Comparison of ENCODE assay signal across 9 cellular contexts in the genomic region with DNA sequence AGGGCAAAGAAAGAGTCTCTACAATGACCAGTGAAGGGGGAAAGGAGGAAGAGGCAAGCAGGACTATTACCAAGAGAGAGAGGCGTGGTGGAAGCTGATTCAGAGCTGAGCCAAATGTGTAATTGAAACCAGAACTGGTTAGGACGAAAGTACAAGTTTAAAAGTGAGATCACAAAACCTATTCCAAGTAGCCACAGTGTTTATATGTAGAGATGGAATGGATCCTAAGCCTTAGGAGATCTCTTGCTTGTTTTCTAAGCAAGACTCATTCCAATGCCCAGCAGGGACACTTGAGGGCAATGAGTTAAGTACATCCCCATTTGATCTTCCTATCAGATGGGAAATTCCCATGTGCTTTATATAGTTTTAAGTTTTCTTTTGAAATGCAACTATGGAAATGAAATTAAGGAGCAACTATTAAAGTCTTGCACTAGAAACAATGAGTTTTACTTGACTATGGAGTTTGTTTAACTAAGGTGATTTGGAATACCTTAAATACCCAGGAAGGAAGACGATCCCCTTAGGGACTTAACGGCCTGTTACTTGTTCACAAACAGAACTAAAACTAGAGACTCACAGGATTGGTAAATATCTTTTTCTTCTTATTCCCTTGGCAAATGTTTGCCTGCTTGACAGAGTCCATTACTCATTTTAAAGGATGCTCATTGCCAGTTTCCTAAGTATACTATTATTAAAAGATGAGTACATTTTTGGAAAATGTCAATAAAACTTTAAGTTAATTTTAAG. TPM values are rescaled to one million over a fixed set of nuclear protein-coding genes. Genes with fewer than 3 reads are reported as not detected.
DNase-seq lines count a peak whose midpoint lies in the region; ATAC-seq and TF ChIP-seq lines count a peak whose summit lies in the region.
"Had no signal": no experiment of that assay in that cellular context is flagged by ENCODE, and none has a peak within 500 bp of the region (broad histone marks: within the 10 kb centered on the region; RNA-seq: fewer than 3 reads in every experiment).

No MANE protein-coding gene starts in this region.

- no peak overlapping the region for H3K27ac Mint-ChIP-seq in GM23338

- H3K4me1 ChIP-seq in GM23338 (ENCODE audit: insufficient read depth) (no peaks in the 10 kb centered on the region), MM.1S (ENCODE audit: low read length) (peaks cover 6% of the 10 kb centered on the region; the same call in 1 of the 2 replicates), left lung (no peaks in the 10 kb centered on the region), adrenal gland (replicated peaks in 1 of 2) (no peaks in the 10 kb centered on the region)

- WGBS in adrenal gland, 4 donors, result 58 to 79% (median 72%) methylated on average over 4 of the region's 4 CpGs

- H3K36me3 ChIP-seq in GM23338 (ENCODE audit: insufficient read depth) (no peaks in the 10 kb centered on the region), MM.1S (replicated peaks; ENCODE audit: insufficient read depth, low read length) (no peaks in the 10 kb centered on the region), left lung (no peaks in the 10 kb centered on the region), adrenal gland (replicated peaks in 1 of 2) (no peaks in the 10 kb centered on the region)
- H3K36me3 ChIP-seq: SJSA1 had no signal

- H2AFZ ChIP-seq in GM23338 (no peak overlapping the region), MM.1S (ENCODE audit: low read length) (no peak overlapping the region)

- H3K4me2 ChIP-seq in GM23338 (no peak overlapping the region), MM.1S (ENCODE audit: low read depth, low read length) (peak overlapping the region; percentile 3; the same call in 1 of the 2 replicates)

- no peak for TF ChIP-seq POLR2A in adrenal gland (IDR thresholded peaks at IDR 0.05)

- TF ChIP-seq CTCF in GM23338 (conservative IDR thresholded peaks at IDR 0.05; ENCODE audit: low read depth in 2 of 2) (no peak), MM.1S (IDR thresholded peaks at IDR 0.05; ENCODE audit: low read length) (no peak), left lung (IDR thresholded peaks at IDR 0.05) (no peak), adrenal gland (IDR thresholded peaks at IDR 0.05) (no peak), dorsolateral prefrontal cortex (IDR thresholded peaks at IDR 0.05 in 54 of 56, conservative IDR thresholded peaks at IDR 0.05 in 2 of 56; ENCODE audit: low read depth in 1 of 56, partially characterized antibody in 56 of 56) (no peak)

- H3K79me2 ChIP-seq in GM23338 (replicated peaks; ENCODE audit: insufficient read depth) (no peaks in the 10 kb centered on the region), MM.1S (ENCODE audit: low read length) (no peaks in the 10 kb centered on the region)

- H3K9me2 ChIP-seq in GM23338 (ENCODE audit: insufficient read depth), result peaks cover 3% of the 10 kb centered on the region; the same call in 1 of the 2 replicates
- H3K9me2 ChIP-seq in MM.1S (replicated peaks; ENCODE audit: insufficient read depth, low read length), result no peaks in the 10 kb centered on the region

- H3K4me1 Mint-ChIP-seq in GM23338, result peaks cover 6% of the 10 kb centered on the region

- H4K20me1 ChIP-seq in GM23338 (replicated peaks; ENCODE audit: insufficient read depth) (no peaks in the 10 kb centered on the region), MM.1S (ENCODE audit: insufficient read depth, low read length) (no peaks in the 10 kb centered on the region)

- H3K27me3 ChIP-seq in GM23338 (ENCODE audit: insufficient read depth) (no peaks in the 10 kb centered on the region), MM.1S (replicated peaks; ENCODE audit: insufficient read depth, low read length) (no peaks in the 10 kb centered on the region), left lung (no peaks in the 10 kb centered on the region), adrenal gland (no peaks in the 10 kb centered on the region), dorsolateral prefrontal cortex (peaks cover 0 to 5% (median 0%) of the 10 kb centered on the region in 45 donors)
- H3K27me3 ChIP-seq: SJSA1 had no signal

- H3K9me3 Mint-ChIP-seq in GM23338, result no peaks in the 10 kb centered on the region

- no peaks in the 10 kb centered on the region for H3F3A ChIP-seq in GM23338 (replicated peaks; ENCODE audit: low read depth)
- H3F3A ChIP-seq in MM.1S (ENCODE audit: insufficient read depth, low read length), result no peaks in the 10 kb centered on the region

- H3K4me3 Mint-ChIP-seq in GM23338, result no peak overlapping the region

- H3K4me3 ChIP-seq in GM23338 (no peak overlapping the region), MM.1S (ENCODE audit: low read length) (no peak overlapping the region), left lung (no peak overlapping the region), adrenal gland (no peak overlapping the region), dorsolateral prefrontal cortex (no peak overlapping the region)
- H3K4me3 ChIP-seq: SJSA1 had no signal

- H3K9me3 ChIP-seq in MM.1S (replicated peaks; ENCODE audit: insufficient read depth, low read length), result no peaks in the 10 kb centered on the region
- H3K9me3 ChIP-seq in left lung, result no peaks in the 10 kb centered on the region
- no peaks in the 10 kb centered on the region for H3K9me3 ChIP-seq in adrenal gland (replicated peaks in 1 of 3)
- H3K9me3 ChIP-seq: SJSA1 had no signal

- no peaks in the 10 kb centered on the region for H3K27me3 Mint-ChIP-seq in GM23338 (ENCODE audit: insufficient read depth, low read depth, poor library complexity)

- ATAC-seq in GM18517 (IDR thresholded peaks at IDR 0.05; ENCODE audit: unreplicated experiment), result peak; percentile 94
- no peak for ATAC-seq in GM23338
- peak; percentile 37 for ATAC-seq in left lung

- intact Hi-C loops in left lung (cut with DNase I) (no loop called here), adrenal gland (cut with DNase I) (no loop called here), dorsolateral prefrontal cortex (cut with DNase I) (no loop called here)

- H3K27ac ChIP-seq in GM23338 (ENCODE audit: low read depth) (no peak overlapping the region), MM.1S (ENCODE audit: low read length) (no peak overlapping the region), left lung (no peak overlapping the region), adrenal gland (no peak overlapping the region), dorsolateral prefrontal cortex (no peak overlapping the region)
- H3K27ac ChIP-seq: SJSA1 had no signal

- DNase-seq in GM23338 (ENCODE audit: low spot score) (peak; percentile 23), MM.1S (peak; percentile 57), left lung (no peak), OCI-M1 (lab: John Stamatoyannopoulos, UW) (no peak), adrenal gland (no peak), SW480 (ENCODE audit: low spot score) (no peak), dorsolateral prefrontal cortex (no peak)

- no peaks in the 10 kb centered on the region for H3K36me3 Mint-ChIP-seq in GM23338 (ENCODE audit: low read depth)

- H3K9ac ChIP-seq in MM.1S (ENCODE audit: low read length), result no peak overlapping the region

TF ChIP-seq in GM23338, 12 proteins besides CTCF, POLR2A, EP300 and RAD21:
- TF ChIP-seq, protein P1, sequence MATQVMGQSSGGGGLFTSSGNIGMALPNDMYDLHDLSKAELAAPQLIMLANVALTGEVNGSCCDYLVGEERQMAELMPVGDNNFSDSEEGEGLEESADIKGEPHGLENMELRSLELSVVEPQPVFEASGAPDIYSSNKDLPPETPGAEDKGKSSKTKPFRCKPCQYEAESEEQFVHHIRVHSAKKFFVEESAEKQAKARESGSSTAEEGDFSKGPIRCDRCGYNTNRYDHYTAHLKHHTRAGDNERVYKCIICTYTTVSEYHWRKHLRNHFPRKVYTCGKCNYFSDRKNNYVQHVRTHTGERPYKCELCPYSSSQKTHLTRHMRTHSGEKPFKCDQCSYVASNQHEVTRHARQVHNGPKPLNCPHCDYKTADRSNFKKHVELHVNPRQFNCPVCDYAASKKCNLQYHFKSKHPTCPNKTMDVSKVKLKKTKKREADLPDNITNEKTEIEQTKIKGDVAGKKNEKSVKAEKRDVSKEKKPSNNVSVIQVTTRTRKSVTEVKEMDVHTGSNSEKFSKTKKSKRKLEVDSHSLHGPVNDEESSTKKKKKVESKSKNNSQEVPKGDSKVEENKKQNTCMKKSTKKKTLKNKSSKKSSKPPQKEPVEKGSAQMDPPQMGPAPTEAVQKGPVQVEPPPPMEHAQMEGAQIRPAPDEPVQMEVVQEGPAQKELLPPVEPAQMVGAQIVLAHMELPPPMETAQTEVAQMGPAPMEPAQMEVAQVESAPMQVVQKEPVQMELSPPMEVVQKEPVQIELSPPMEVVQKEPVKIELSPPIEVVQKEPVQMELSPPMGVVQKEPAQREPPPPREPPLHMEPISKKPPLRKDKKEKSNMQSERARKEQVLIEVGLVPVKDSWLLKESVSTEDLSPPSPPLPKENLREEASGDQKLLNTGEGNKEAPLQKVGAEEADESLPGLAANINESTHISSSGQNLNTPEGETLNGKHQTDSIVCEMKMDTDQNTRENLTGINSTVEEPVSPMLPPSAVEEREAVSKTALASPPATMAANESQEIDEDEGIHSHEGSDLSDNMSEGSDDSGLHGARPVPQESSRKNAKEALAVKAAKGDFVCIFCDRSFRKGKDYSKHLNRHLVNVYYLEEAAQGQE (IDR thresholded peaks at IDR 0.05; ENCODE audit: unreplicated experiment), result no peak
- no peak for TF ChIP-seq EZH2phosphoT487 (IDR thresholded peaks at IDR 0.05; ENCODE audit: unreplicated experiment)
- TF ChIP-seq POLR2AphosphoS5 (IDR thresholded peaks at IDR 0.05; ENCODE audit: low read depth), result no peak

RNA-seq across cellular contexts. Expression of a gene that starts 51.1 kb away (rescaled TPM):
- total RNA-seq in GM23338 (2014; rRNA removed; shearing (Covaris generic)), result 67.8 and 70.2 TPM in 2 replicates
- polyA plus RNA-seq in GM23338 (2016; fragmentation: Nextera tagmentation; extraction: Ambion mirVana), result 37.2 and 50.8 TPM in 2 replicates
- total RNA-seq in left lung, result 100 to 1,000 TPM in 1 of 2 donors, 10 to 100 TPM in 1; 85.1 to 100 TPM
- total RNA-seq in adrenal gland, result 10 to 100 TPM; 45.3 to 76.0 (median 67.0) TPM
- 10 to 100 TPM; 14.7 to 97.2 (median 29.3) TPM for polyA plus RNA-seq in adrenal gland
- total RNA-seq in dorsolateral prefrontal cortex, result 10 to 100 TPM; 33.1 to 80.2 (median 54.6) TPM

Comparison
In these comparisons a context has a peak if more than half of its experiments do, and no peak if none do; other contexts are left out.
1. DNase-seq: peak in GM23338 (single experiment) and MM.1S (single experiment); none in left lung (0 of 2), OCI-M1 (single experiment), adrenal gland (0 of 7), SW480 (single experiment) and dorsolateral prefrontal cortex (0 of 10).